In genomic region chr1:244383278-244383884, GRCh38 we compare ENCODE assay signal across 16 cellular contexts.
"Had no signal": no experiment of that assay in that cellular context is flagged by ENCODE, and none has a peak within 500 bp of the region (broad histone marks: within the 10 kb centered on the region; RNA-seq: fewer than 3 reads in every experiment).

No MANE protein-coding gene starts in this region.

- DNase-seq: activated CD4-positive, alpha-beta T cell treated with anti-CD3 and anti-CD28 coated beads, Interleukin-2, amount 50 U/mL, for 1 hour; activated CD4-positive, CD25-positive, alpha-beta regulatory T cell; activated naive CD4-positive, alpha-beta T cell treated with anti-CD3 and anti-CD28 coated beads, Interleukin-2, amount 50 U/mL, for 16 hours; activated T-cell treated with anti-CD3 and anti-CD28 coated beads, Interleukin-2, amount 50 U/mL, for 1 hour; adrenal gland; central memory CD4-positive, alpha-beta T cell; effector memory CD8-positive, alpha-beta T cell; erythroblast; left colon; naive thymus-derived CD4-positive, alpha-beta T cell; T-helper 17 cell had no signal

- H3K4me3 Mint-ChIP-seq: dendritic cell treated with granulocyte-macrophage colony-stimulating factor and Interleukin-4, amounts not matched to agents 40 ng/mL and 50 ng/mL, for 4 days; effector memory CD8-positive, alpha-beta T cell; naive thymus-derived CD4-positive, alpha-beta T cell; T-helper 17 cell had no signal

- H3K9me3 Mint-ChIP-seq: dendritic cell treated with granulocyte-macrophage colony-stimulating factor and Interleukin-4, amounts not matched to agents 40 ng/mL and 50 ng/mL, for 4 days; effector memory CD8-positive, alpha-beta T cell had no signal

- H3K36me3 ChIP-seq: adrenal gland, neutrophil had no signal

- H3K27me3 Mint-ChIP-seq: dendritic cell treated with granulocyte-macrophage colony-stimulating factor and Interleukin-4, amounts not matched to agents 40 ng/mL and 50 ng/mL, for 4 days; effector memory CD8-positive, alpha-beta T cell; naive thymus-derived CD4-positive, alpha-beta T cell; T-helper 17 cell had no signal

- H3K9me3 ChIP-seq: adrenal gland, neutrophil had no signal

- H3K4me1 ChIP-seq: adrenal gland had no signal

- H3K4me3 ChIP-seq: adrenal gland, lung, smooth muscle cell had no signal

- H3K27me3 ChIP-seq: adrenal gland, neutrophil had no signal

- FAIRE-seq: TTC549 had no signal

- H3K27ac Mint-ChIP-seq: dendritic cell treated with granulocyte-macrophage colony-stimulating factor and Interleukin-4, amounts not matched to agents 40 ng/mL and 50 ng/mL, for 4 days; effector memory CD8-positive, alpha-beta T cell; T-helper 17 cell had no signal

- H3K27ac ChIP-seq: adrenal gland, neutrophil had no signal
